ENCODE assay signal across 11 cellular contexts in the genomic region with DNA sequence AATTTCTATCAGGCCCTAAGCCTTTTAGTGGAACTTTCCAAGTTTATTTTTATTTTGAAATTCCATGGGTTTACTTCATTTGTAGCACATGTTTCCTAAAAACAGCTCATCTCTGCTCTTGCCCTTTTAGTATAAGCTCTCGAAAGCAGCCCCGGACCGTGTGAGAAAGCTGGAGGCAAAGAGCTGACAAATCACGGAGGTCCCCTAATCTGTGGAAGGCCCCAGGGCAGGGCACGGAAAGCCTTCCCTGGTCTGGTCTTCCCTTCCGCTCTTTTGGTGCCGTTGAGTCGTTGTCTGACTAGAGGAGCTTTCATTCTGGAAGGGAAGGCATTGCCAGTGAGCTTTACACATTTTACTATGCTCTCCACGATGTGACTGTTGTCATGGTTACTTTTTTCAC.
A peak's percentile ranks its signal among the peaks of the same experiment; 100 is the strongest.
DNase-seq lines count a peak whose midpoint lies in the region; ATAC-seq, FAIRE-seq and TF ChIP-seq lines count a peak whose summit lies in the region.
"Had no signal": no experiment of that assay in that cellular context is flagged by ENCODE, and none has a peak within 500 bp of the region (broad histone marks: within the 10 kb centered on the region; RNA-seq: fewer than 3 reads in every experiment).

No MANE protein-coding gene starts in this region.

- H3K9ac ChIP-seq in neural cell (ENCODE audit: low read length), result no peak overlapping the region

- FAIRE-seq in endometrium (lab: Jason Lieb, UNC), result peak; percentile 8

- no peak for TF ChIP-seq POLR2A in vagina (IDR thresholded peaks at IDR 0.05)

- peaks cover 35% of the 10 kb centered on the region for H3K27me3 ChIP-seq in neural cell (ENCODE audit: insufficient read depth, low read depth, low read length)
- no peaks in the 10 kb centered on the region for H3K27me3 ChIP-seq in vagina

- no peaks in the 10 kb centered on the region for H3K79me2 ChIP-seq in neural cell (replicated peaks; ENCODE audit: insufficient read depth, low read length)

- intact Hi-C loops in Right ventricle myocardium superior (cut with DNase I) (loop anchor here (10.0 kb wide), 1 partner anchor 52 kb away; no protein-coding TSS in a partner anchor), Right ventricle myocardium inferior (cut with DNase I) (no loop called here), vagina (cut with DNase I) (no loop called here)

- ATAC-seq in Right ventricle myocardium superior (ENCODE audit: poor library complexity), result peak; percentile 10
- no peak for ATAC-seq in Right ventricle myocardium inferior

- H3K4me3 ChIP-seq in neural cell (ENCODE audit: low read length) (peak overlapping the region; percentile 65), vagina (peak overlapping the region; percentile 46 to 52)

- TF ChIP-seq CTCF in neural cell (IDR thresholded peaks at IDR 0.05; ENCODE audit: poor library complexity, severe bottlenecking) (no peak), vagina (IDR thresholded peaks at IDR 0.05) (no peak)

- no peak for TF ChIP-seq RAD21 in neural cell (conservative IDR thresholded peaks at IDR 0.05)

- no peak for TF ChIP-seq EP300 in neural cell (conservative IDR thresholded peaks at IDR 0.05; ENCODE audit: poor library complexity, severe bottlenecking)

- H2AFZ ChIP-seq in neural cell (ENCODE audit: low read depth, low read length), result no peak overlapping the region

- H3K27ac ChIP-seq in neural cell (ENCODE audit: low read length) (no peak overlapping the region), vagina (peak overlapping the region; percentile 72)

- no peaks in the 10 kb centered on the region for H3F3A ChIP-seq in neural cell (ENCODE audit: insufficient read depth, low read length, poor library complexity, severe bottlenecking)

- DNase-seq in Right ventricle myocardium superior, result no peak
- DNase-seq in Right ventricle myocardium inferior (ENCODE audit: missing footprints), result no peak
- DNase-seq in vagina (ENCODE audit: extremely low spot score in 2 of 2), result no peak
- DNase-seq in NCI-H1694 (lab: John Stamatoyannopoulos, UW), result no peak
- no peak for DNase-seq in NCI-H1417 (lab: John Stamatoyannopoulos, UW)
- no peak for DNase-seq in HUDEP-2 (lab: John Stamatoyannopoulos, UW; ENCODE audit: unreplicated experiment in 76 of 76)
- DNase-seq: activated T-cell treated with anti-CD3 and anti-CD28 coated beads, Interleukin-2, amount 50 U/mL, for 48 hours; NCI-H1105; T1000 had no signal

- peaks cover 22% of the 10 kb centered on the region for H3K4me1 ChIP-seq in vagina

- no peaks in the 10 kb centered on the region for H3K9me2 ChIP-seq in neural cell (ENCODE audit: insufficient read depth, low read length)

- no peaks in the 10 kb centered on the region for H4K20me1 ChIP-seq in neural cell (ENCODE audit: insufficient read depth)

- H3K4me2 ChIP-seq in neural cell (ENCODE audit: low read length), result peak overlapping the region; percentile 17

- no peaks in the 10 kb centered on the region for H3K9me3 ChIP-seq in neural cell (ENCODE audit: low read length)
- H3K9me3 ChIP-seq in vagina, result no peaks in the 10 kb centered on the region

- H3K36me3 ChIP-seq in neural cell (ENCODE audit: insufficient read depth, low read length) (no peaks in the 10 kb centered on the region), vagina (no peaks in the 10 kb centered on the region)

TF ChIP-seq in neural cell, 6 proteins besides CTCF, POLR2A, EP300 and RAD21:
- TF ChIP-seq POLR2AphosphoS5 (IDR thresholded peaks at IDR 0.05) (no peak), EZH2 (IDR thresholded peaks at IDR 0.05; ENCODE audit: borderline replicate concordance, insufficient read depth, low read length, poor library complexity, severe bottlenecking) (no peak), MXI1 (conservative IDR thresholded peaks at IDR 0.05; ENCODE audit: poor library complexity, severe bottlenecking) (no peak), TAF1 (IDR thresholded peaks at IDR 0.05; ENCODE audit: low read depth) (no peak)
- TF ChIP-seq, protein P1, sequence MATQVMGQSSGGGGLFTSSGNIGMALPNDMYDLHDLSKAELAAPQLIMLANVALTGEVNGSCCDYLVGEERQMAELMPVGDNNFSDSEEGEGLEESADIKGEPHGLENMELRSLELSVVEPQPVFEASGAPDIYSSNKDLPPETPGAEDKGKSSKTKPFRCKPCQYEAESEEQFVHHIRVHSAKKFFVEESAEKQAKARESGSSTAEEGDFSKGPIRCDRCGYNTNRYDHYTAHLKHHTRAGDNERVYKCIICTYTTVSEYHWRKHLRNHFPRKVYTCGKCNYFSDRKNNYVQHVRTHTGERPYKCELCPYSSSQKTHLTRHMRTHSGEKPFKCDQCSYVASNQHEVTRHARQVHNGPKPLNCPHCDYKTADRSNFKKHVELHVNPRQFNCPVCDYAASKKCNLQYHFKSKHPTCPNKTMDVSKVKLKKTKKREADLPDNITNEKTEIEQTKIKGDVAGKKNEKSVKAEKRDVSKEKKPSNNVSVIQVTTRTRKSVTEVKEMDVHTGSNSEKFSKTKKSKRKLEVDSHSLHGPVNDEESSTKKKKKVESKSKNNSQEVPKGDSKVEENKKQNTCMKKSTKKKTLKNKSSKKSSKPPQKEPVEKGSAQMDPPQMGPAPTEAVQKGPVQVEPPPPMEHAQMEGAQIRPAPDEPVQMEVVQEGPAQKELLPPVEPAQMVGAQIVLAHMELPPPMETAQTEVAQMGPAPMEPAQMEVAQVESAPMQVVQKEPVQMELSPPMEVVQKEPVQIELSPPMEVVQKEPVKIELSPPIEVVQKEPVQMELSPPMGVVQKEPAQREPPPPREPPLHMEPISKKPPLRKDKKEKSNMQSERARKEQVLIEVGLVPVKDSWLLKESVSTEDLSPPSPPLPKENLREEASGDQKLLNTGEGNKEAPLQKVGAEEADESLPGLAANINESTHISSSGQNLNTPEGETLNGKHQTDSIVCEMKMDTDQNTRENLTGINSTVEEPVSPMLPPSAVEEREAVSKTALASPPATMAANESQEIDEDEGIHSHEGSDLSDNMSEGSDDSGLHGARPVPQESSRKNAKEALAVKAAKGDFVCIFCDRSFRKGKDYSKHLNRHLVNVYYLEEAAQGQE (IDR thresholded peaks at IDR 0.05; ENCODE audit: borderline replicate concordance), result no peak
